35 cellular contexts compared by ENCODE assay signal in genomic region chr10:14114791-14115190, GRCh38.
"Had no signal": no experiment of that assay in that cellular context is flagged by ENCODE, and none has a peak within 500 bp of the region (broad histone marks: within the 10 kb centered on the region; RNA-seq: fewer than 3 reads in every experiment).

No MANE protein-coding gene starts in this region.

- DNase-seq: Karpas-422, Kasumi-1, MG63, MM.1S, MV-4-11, NCI-H1048, NCI-H1092, NCI-H1092 treated with DMSO at 0.1 percent for 48 hours, NCI-H1105, NCI-H1105 treated with DMSO at 0.1 percent for 48 hours, NCI-H1417, NCI-H1417 treated with DMSO at 0.1 percent for 48 hours, NCI-H1436, NCI-H1436 treated with DMSO at 0.1 percent for 48 hours, NCI-H146, NCI-H1694, NCI-H1694 treated with DMSO at 0.1 percent for 48 hours, NCI-H187, NCI-H187 treated with DMSO at 0.1 percent for 48 hours, NCI-H1930, NCI-H2029, NCI-H2029 treated with DMSO at 0.1 percent for 48 hours, NCI-H2081, NCI-H2081 treated with DMSO at 0.1 percent for 48 hours, NCI-H2107, NCI-H2171, NCI-H2171 treated with DMSO at 0.1 percent for 48 hours, NCI-H2227 treated with DMSO at 0.1 percent for 48 hours, NCI-H226, NCI-H345, NCI-H446, NCI-H446 treated with DMSO at 0.1 percent for 48 hours, NCI-H510A, NCI-H510A treated with DMSO at 0.1 percent for 48 hours had no signal

- H3K27me3 ChIP-seq: MG63 had no signal

- H3K36me3 ChIP-seq: MG63 had no signal

- H3K9me3 ChIP-seq: MG63 had no signal

- H3K27ac ChIP-seq: KMS-11 had no signal

- H3K4me3 ChIP-seq: MG63 had no signal
